Comparison of ENCODE assay signal across 10 cellular contexts in genomic region chr2:71879509-71880184, GRCh38.
"Had no signal": no experiment of that assay in that cellular context is flagged by ENCODE, and none has a peak within 500 bp of the region (broad histone marks: within the 10 kb centered on the region; RNA-seq: fewer than 3 reads in every experiment).

No MANE protein-coding gene starts in this region.

- ATAC-seq: body of pancreas; natural killer cell treated with Interleukin-12 subunit alpha and Interleukin-12 subunit beta and Interleukin-15 and Interleukin-18, amount 100 ng/mL, for 72 hours; stimulated activated naive CD8-positive, alpha-beta T cell treated with anti-CD3 and anti-CD28 coated beads, Interleukin-15, amount 100 ng/mL, for 72 hours had no signal

- H3K4me1 ChIP-seq: uterus had no signal

- H3K27me3 ChIP-seq: body of pancreas, testis, uterus had no signal

- H3K27ac ChIP-seq: body of pancreas, testis, uterus had no signal

- DNase-seq: activated CD4-positive, alpha-beta T cell treated with anti-CD3 and anti-CD28 coated beads, Interleukin-2, amount 50 U/mL, for 1 hour; immature natural killer cell; occipital lobe; stimulated activated CD4-positive, alpha-beta T cell treated with anti-CD3 and anti-CD28 coated beads, Interleukin-4, amount 100 ng/mL, for 4 hours; stimulated activated naive CD8-positive, alpha-beta T cell treated with anti-CD3 and anti-CD28 coated beads, Interleukin-15, amount 100 ng/mL, for 72 hours; uterus had no signal

- H3K36me3 ChIP-seq: uterus had no signal

- H3K9me3 ChIP-seq: body of pancreas, testis, uterus had no signal

- H3K4me3 ChIP-seq: body of pancreas, lung, testis, uterus had no signal
